In genomic region chr15:56654624-56655023, GRCh38 we compare ENCODE assay signal across 18 cellular contexts.
DNase-seq lines count a peak whose midpoint lies in the region; ATAC-seq and TF ChIP-seq lines count a peak whose summit lies in the region.
"Had no signal": no experiment of that assay in that cellular context is flagged by ENCODE, and none has a peak within 500 bp of the region (broad histone marks: within the 10 kb centered on the region; RNA-seq: fewer than 3 reads in every experiment).

No MANE protein-coding gene starts in this region.

- TF ChIP-seq CTCF in choroid plexus epithelial cell (conservative IDR thresholded peaks at IDR 0.05; ENCODE audit: low read depth, low read length) (no peak), uterus (IDR thresholded peaks at IDR 0.05) (no peak), A673 (conservative IDR thresholded peaks at IDR 0.05; ENCODE audit: low read depth, low read length) (no peak)

- no peak overlapping the region for H3K4me2 ChIP-seq in GM23248 (ENCODE audit: unreplicated experiment)
- H3K4me2 ChIP-seq: SK-N-SH had no signal

- CTCF ChIA-PET in A673 (lab: Charles Lee) = no interaction called here

- peak; percentile 85 for ATAC-seq in left lobe of liver
- ATAC-seq: HCT116, Panc1 had no signal

- H3K4me3 ChIP-seq in GM23248 (no peak overlapping the region), choroid plexus epithelial cell (ENCODE audit: low read depth, low read length) (no peak overlapping the region), uterus (no peak overlapping the region), A673 (ENCODE audit: low read depth, low read length, poor library complexity, severe bottlenecking) (no peak overlapping the region)

- peaks cover 29% of the 10 kb centered on the region for H3K36me3 ChIP-seq in GM23248 (ENCODE audit: low read depth)
- no peaks in the 10 kb centered on the region for H3K36me3 ChIP-seq in uterus
- no peaks in the 10 kb centered on the region for H3K36me3 ChIP-seq in A673 (ENCODE audit: insufficient read depth, low read length, poor library complexity, severe bottlenecking)

- no peaks in the 10 kb centered on the region for H3K4me1 ChIP-seq in GM23248 (ENCODE audit: insufficient read depth)
- H3K4me1 ChIP-seq in uterus = peaks cover 0 to 11% of the 10 kb centered on the region in 2 donors
- H3K4me1 ChIP-seq in A673 (ENCODE audit: insufficient read depth, low read length, poor library complexity, severe bottlenecking) = no peaks in the 10 kb centered on the region
- H3K4me1 ChIP-seq: Caco-2 had no signal

- no peaks in the 10 kb centered on the region for H3K79me2 ChIP-seq in GM23248 (ENCODE audit: insufficient read depth)

- intact Hi-C loops in uterus (cut with DNase I; ENCODE audit: low total_unique reads) = no loop called here
- intact Hi-C loops in A673 (cut with micrococcal nuclease; ENCODE audit: unreplicated experiment) = no loop called here

- DNase-seq in GM23248 (peak; percentile 3), choroid plexus epithelial cell (ENCODE audit: low read depth) (peak; percentile 50), left lobe of liver (ENCODE audit: low spot score) (no peak), uterus (no peak), NOMO-1 treated with DMSO at 0.1 percent for 48 hours (lab: John Stamatoyannopoulos, UW; ENCODE audit: unreplicated experiment) (no peak), NCI-H2029 treated with DMSO at 0.1 percent for 48 hours (lab: John Stamatoyannopoulos, UW) (no peak), A673 (ENCODE audit: low spot score) (no peak)
- DNase-seq: Caco-2; CD4-positive, alpha-beta T cell; NCI-H1048; NCI-H1417 treated with DMSO at 0.1 percent for 48 hours; NCI-H187; NCI-H510A; NK-92 treated with Interleukin-12 subunit alpha and Interleukin-12 subunit beta, amount 100 ng/mL, for 24 hours; SIG-M5; SK-N-SH had no signal

- no peaks in the 10 kb centered on the region for H3K9me3 ChIP-seq in GM23248 (ENCODE audit: low read depth)
- no peaks in the 10 kb centered on the region for H3K9me3 ChIP-seq in uterus
- H3K9me3 ChIP-seq in A673 (ENCODE audit: low read depth, low read length, poor library complexity, severe bottlenecking) = no peaks in the 10 kb centered on the region
- H3K9me3 ChIP-seq: Caco-2, SK-N-SH had no signal

- H3K27ac ChIP-seq in GM23248 (no peak overlapping the region), uterus (peak overlapping the region; percentile 74 to 79), A673 (ENCODE audit: low read depth, low read length, poor library complexity, severe bottlenecking) (no peak overlapping the region)

- POLR2A ChIA-PET in A673 (lab: Charles Lee; ENCODE audit: low non-redundant PET) = no interaction called here

- H3K9me2 ChIP-seq in GM23248 (ENCODE audit: insufficient read depth) = no peaks in the 10 kb centered on the region
- H3K9me2 ChIP-seq: SK-N-SH had no signal

- 97% methylated on average over 3 of the region's 3 CpGs for WGBS in GM23248 (ENCODE audit: low coverage in 1 of 2, low lambda C conversion rate in 2 of 2, missing lambda C conversion rate in 2 of 2), 2 experiments

- H3F3A ChIP-seq in GM23248 (ENCODE audit: insufficient read depth) = no peaks in the 10 kb centered on the region

- H4K20me1 ChIP-seq in GM23248 (ENCODE audit: insufficient read depth) = no peaks in the 10 kb centered on the region

- H3K9ac ChIP-seq in GM23248 = no peak overlapping the region
- H3K9ac ChIP-seq: SK-N-SH had no signal

- BruUV-seq in A673 (replicated peaks; lab: Mats Ljungman, UMichigan) = no TSS peak

- in situ Hi-C loops in GM23248 (cut with MboI) = no loop called here

- H2AFZ ChIP-seq in GM23248 = no peak overlapping the region

- H3K27me3 ChIP-seq in GM23248 (replicated peaks; ENCODE audit: insufficient read depth) (no peaks in the 10 kb centered on the region), uterus (no peaks in the 10 kb centered on the region), A673 (replicated peaks; ENCODE audit: insufficient read depth, low read depth, low read length, poor library complexity) (no peaks in the 10 kb centered on the region)

- no peak for TF ChIP-seq POLR2A in uterus (IDR thresholded peaks at IDR 0.05)

Comparison
In these comparisons a context has a peak if more than half of its experiments do, and no peak if none do; other contexts are left out.
1. DNase-seq: peak in GM23248 (single experiment) and choroid plexus epithelial cell (single experiment); none in left lobe of liver (single experiment), uterus (0 of 2), NOMO-1 treated with DMSO at 0.1 percent for 48 hours (single experiment), NCI-H2029 treated with DMSO at 0.1 percent for 48 hours (single experiment) and A673 (single experiment).
2. H3K27ac ChIP-seq: peak in uterus (2 of 2); none in GM23248 (single experiment) and A673 (single experiment).